8 cellular contexts compared by ENCODE assay signal in the genomic region with DNA sequence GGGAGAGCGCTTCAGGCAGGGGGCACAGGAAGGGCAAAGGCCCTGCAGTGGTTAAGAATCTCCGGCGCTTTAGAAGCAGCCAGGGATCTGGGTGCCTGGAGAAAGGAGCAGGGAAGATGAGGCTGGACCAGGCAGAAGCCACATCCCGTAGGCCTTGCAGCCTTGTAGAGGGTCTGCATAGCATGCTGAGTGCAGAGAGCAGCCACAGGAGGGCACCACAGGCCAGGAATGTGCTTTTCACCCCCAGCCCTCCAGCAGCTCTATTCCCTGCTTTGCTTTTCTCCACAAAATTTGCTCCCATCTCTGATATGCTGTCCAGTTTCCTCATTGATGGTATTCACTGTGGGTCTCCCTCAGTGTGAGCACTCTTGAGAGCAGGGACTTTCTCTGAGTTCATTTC. TPM values are rescaled to one million over a fixed set of nuclear protein-coding genes. Genes with fewer than 3 reads are reported as not detected.
DNase-seq lines count a peak whose midpoint lies in the region; ATAC-seq and TF ChIP-seq lines count a peak whose summit lies in the region.

No MANE protein-coding gene starts in this region.

- no peak overlapping the region for H3K4me3 ChIP-seq in GM12875 (ENCODE audit: low read depth, low read length)

- TF ChIP-seq CTCF in GM12875 (IDR thresholded peaks at IDR 0.05; ENCODE audit: borderline replicate concordance, insufficient read depth, low read depth, low read length) (peak; percentile 55), brain (conservative IDR thresholded peaks at IDR 0.05) (peak; percentile 42 to 46)

- peak; percentile 61 for ATAC-seq in stimulated activated naive CD8-positive, alpha-beta T cell treated with anti-CD3 and anti-CD28 coated beads, Interleukin-15, amount 100 ng/mL, for 72 hours
- no peak for ATAC-seq in GM19455 (IDR thresholded peaks at IDR 0.05; ENCODE audit: unreplicated experiment)
- no peak for ATAC-seq in GM18909 (IDR thresholded peaks at IDR 0.05; ENCODE audit: poor library complexity, unreplicated experiment)

- peak overlapping the region in 1 of 5 experiments; percentile 31 for H3K4me3 Mint-ChIP-seq in brain
- H3K4me3 Mint-ChIP-seq in stimulated activated naive CD8-positive, alpha-beta T cell treated with anti-CD3 and anti-CD28 coated beads, Interleukin-15, amount 100 ng/mL, for 72 hours = no peak overlapping the region

- peaks cover 20% of the 10 kb centered on the region for H3K4me1 Mint-ChIP-seq in brain
- H3K4me1 Mint-ChIP-seq in stimulated activated naive CD8-positive, alpha-beta T cell treated with anti-CD3 and anti-CD28 coated beads, Interleukin-15, amount 100 ng/mL, for 72 hours = peaks cover 23% of the 10 kb centered on the region

- DNase-seq in NCI-H2227 treated with DMSO at 0.1 percent for 48 hours (lab: John Stamatoyannopoulos, UW) (peak; percentile 40), iris pigment epithelial cell (ENCODE audit: low read depth) (peak; percentile 72), NOMO-1 treated with DMSO at 0.1 percent for 48 hours (lab: John Stamatoyannopoulos, UW; ENCODE audit: unreplicated experiment) (no peak)
- peak in 1 of 2 donors; percentile 5 for DNase-seq in stimulated activated naive CD8-positive, alpha-beta T cell treated with anti-CD3 and anti-CD28 coated beads, Interleukin-15, amount 100 ng/mL, for 72 hours

- H3K27ac Mint-ChIP-seq in brain = peak overlapping the region; percentile 24 to 61 (median 55)
- H3K27ac Mint-ChIP-seq in stimulated activated naive CD8-positive, alpha-beta T cell treated with anti-CD3 and anti-CD28 coated beads, Interleukin-15, amount 100 ng/mL, for 72 hours = no peak overlapping the region

- no peaks in the 10 kb centered on the region for H3K36me3 Mint-ChIP-seq in brain

- H3K9me3 Mint-ChIP-seq in brain = no peaks in the 10 kb centered on the region
- H3K9me3 Mint-ChIP-seq in stimulated activated naive CD8-positive, alpha-beta T cell treated with anti-CD3 and anti-CD28 coated beads, Interleukin-15, amount 100 ng/mL, for 72 hours = no peaks in the 10 kb centered on the region

- peaks cover 3% of the 10 kb centered on the region for H3K27me3 Mint-ChIP-seq in brain
- H3K27me3 Mint-ChIP-seq in stimulated activated naive CD8-positive, alpha-beta T cell treated with anti-CD3 and anti-CD28 coated beads, Interleukin-15, amount 100 ng/mL, for 72 hours = no peaks in the 10 kb centered on the region

RNA-seq across cellular contexts. Expression of a gene that starts 5.7 kb away (rescaled TPM):
- 16.5 TPM for polyA plus RNA-seq in brain (ENCODE audit: insufficient read depth, low read depth, low replicate concordance)

RNA-seq across cellular contexts. Expression of a gene that starts 6.3 kb away (rescaled TPM):
- polyA plus RNA-seq in brain (ENCODE audit: insufficient read depth, low read depth, low replicate concordance) = 24.8 TPM

RNA-seq across cellular contexts. Expression of a gene that starts 27.8 kb away (rescaled TPM):
- polyA plus RNA-seq in brain (ENCODE audit: insufficient read depth, low read depth, low replicate concordance) = 319 TPM

RNA-seq across cellular contexts. Expression of a gene that starts 46.4 kb away (rescaled TPM):
- 17.7 TPM for polyA plus RNA-seq in brain (ENCODE audit: insufficient read depth, low read depth, low replicate concordance)

RNA-seq across cellular contexts. Expression of a gene that starts 50.5 kb away (rescaled TPM):
- not detected for polyA plus RNA-seq in brain (ENCODE audit: insufficient read depth, low read depth, low replicate concordance)

Comparison
In these comparisons a context has a peak if more than half of its experiments do, and no peak if none do; other contexts are left out.
1. H3K27ac Mint-ChIP-seq: peak in brain (5 of 5); none in stimulated activated naive CD8-positive, alpha-beta T cell treated with anti-CD3 and anti-CD28 coated beads, Interleukin-15, amount 100 ng/mL, for 72 hours (0 of 2).